In genomic region chr9:114372971-114373591, GRCh38 we compare ENCODE assay signal across 8 cellular contexts.
A peak's percentile ranks its signal among the peaks of the same experiment; 100 is the strongest.
DNase-seq lines count a peak whose midpoint lies in the region; ATAC-seq and TF ChIP-seq lines count a peak whose summit lies in the region.

No MANE protein-coding gene starts in this region.

- peak; percentile 96 for ATAC-seq in HG02678 (IDR thresholded peaks at IDR 0.05; ENCODE audit: unreplicated experiment)

- DNase-seq in GM13977 (ENCODE audit: low spot score) (peak; percentile 85), NOMO-1 treated with dmso at 0.1 percent for 144 hours (lab: John Stamatoyannopoulos, UW; ENCODE audit: unreplicated experiment) (peak; percentile 94), islet precursor cell (peak; percentile 48), cortex of kidney (lab: John Stamatoyannopoulos, UW) (no peak), NCI-H446 (lab: John Stamatoyannopoulos, UW) (no peak)
- peak; percentile 78 for DNase-seq in activated T-cell treated with anti-CD3 and anti-CD28 coated beads, Interleukin-2, amount 50 U/mL, for 1 hour
- DNase-seq in stimulated activated CD8-positive, alpha-beta memory T cell treated with anti-CD3 and anti-CD28 coated beads, Interleukin-4, amount 100 ng/mL, for 1 hour (ENCODE audit: low read depth in 2 of 2, low spot score in 1 of 2) = peak; percentile 53 to 64

- in situ Hi-C loops in GM13977 (cut with MboI; ENCODE audit: low pct_unique_long_range_greater_than_20kb, low sequenced_read_pairs, unreplicated experiment) = no loop called here

- peak; percentile 25 for TF ChIP-seq CTCF in GM13977 (IDR thresholded peaks at IDR 0.05; ENCODE audit: extremely low read depth, insufficient read depth, missing control alignments)

Comparison
In these comparisons a context has a peak if more than half of its experiments do, and no peak if none do; other contexts are left out.
1. DNase-seq: peak in GM13977 (single experiment), NOMO-1 treated with dmso at 0.1 percent for 144 hours (single experiment), activated T-cell treated with anti-CD3 and anti-CD28 coated beads, Interleukin-2, amount 50 U/mL, for 1 hour (single experiment), islet precursor cell (single experiment) and stimulated activated CD8-positive, alpha-beta memory T cell treated with anti-CD3 and anti-CD28 coated beads, Interleukin-4, amount 100 ng/mL, for 1 hour (2 of 2); none in cortex of kidney (single experiment) and NCI-H446 (0 of 2).